12 cellular contexts compared by ENCODE assay signal in the genomic region with DNA sequence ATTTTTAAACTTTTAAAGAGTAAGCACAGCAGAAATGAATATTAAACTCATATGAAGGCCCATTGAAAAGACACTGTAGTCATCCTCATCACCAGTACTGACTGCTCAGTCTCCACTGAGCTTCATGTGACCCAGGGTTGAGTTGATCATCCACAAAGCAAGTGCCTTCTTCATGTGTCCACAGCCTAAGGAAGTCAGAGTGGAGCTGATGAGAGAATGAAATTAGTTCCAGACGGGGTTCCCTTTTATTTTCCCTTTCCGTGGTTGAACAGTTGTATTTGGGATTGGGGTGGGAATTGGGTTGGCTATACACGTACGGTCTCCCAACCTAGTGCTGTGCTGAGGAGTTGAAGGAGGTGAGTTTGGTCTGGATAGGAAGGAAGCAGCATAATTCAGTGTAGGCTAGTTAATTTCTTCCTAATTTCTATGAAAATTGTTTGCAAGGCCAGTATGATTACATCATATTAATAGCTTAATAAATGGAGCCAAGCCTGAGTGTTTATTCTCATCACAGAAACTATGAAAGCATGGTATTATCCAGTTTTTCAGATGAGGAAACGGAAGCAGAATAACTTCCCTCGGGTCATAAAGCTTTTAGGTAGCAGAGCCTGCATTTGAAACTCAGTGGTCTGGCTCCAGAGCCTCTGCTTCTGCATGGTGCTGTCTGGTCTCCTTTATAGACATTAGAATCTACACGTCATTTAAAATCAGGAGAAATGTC.
DNase-seq lines count a peak whose midpoint lies in the region; ATAC-seq, FAIRE-seq and TF ChIP-seq lines count a peak whose summit lies in the region.
"Had no signal": no experiment of that assay in that cellular context is flagged by ENCODE, and none has a peak within 500 bp of the region (broad histone marks: within the 10 kb centered on the region; RNA-seq: fewer than 3 reads in every experiment).

No MANE protein-coding gene starts in this region.

- no peaks in the 10 kb centered on the region for H3K9me1 ChIP-seq in keratinocyte (ENCODE audit: control insufficient read depth, extremely low read depth, insufficient read depth, low read length)

- H3K4me1 ChIP-seq in GM23248 (ENCODE audit: insufficient read depth) (peaks cover 50% of the 10 kb centered on the region), colonic mucosa (no peaks in the 10 kb centered on the region), keratinocyte (ENCODE audit: control insufficient read depth, extremely low read depth, insufficient read depth, low read length) (peaks cover 19% of the 10 kb centered on the region), stomach (peaks cover 4 to 37% (median 24%) of the 10 kb centered on the region in 4 donors)

- dilution Hi-C loops in keratinocyte (cut with MboI; ENCODE audit: extremely low pct_ligation_motif_present, low sequenced_read_pairs): no loop called here

- peaks cover 21% of the 10 kb centered on the region; the same call in 1 of the 2 replicates for H3K36me3 ChIP-seq in GM23248 (ENCODE audit: low read depth)
- H3K36me3 ChIP-seq in colonic mucosa: no peaks in the 10 kb centered on the region
- H3K36me3 ChIP-seq in keratinocyte (ENCODE audit: control insufficient read depth in 2 of 2, extremely low read depth in 1 of 2, insufficient read depth in 2 of 2, low read length in 2 of 2): peaks cover 34 to 38% of the 10 kb centered on the region in 2 experiments
- H3K36me3 ChIP-seq in stomach: peaks cover 31 to 95% (median 75%) of the 10 kb centered on the region in 4 donors

- intact Hi-C loops in colonic mucosa (cut with DNase I) (no loop called here), stomach (cut with DNase I; ENCODE audit: low total_unique reads) (no loop called here), posterior cingulate gyrus (cut with DNase I) (no loop called here)

- TF ChIP-seq CTCF in colonic mucosa (IDR thresholded peaks at IDR 0.05) (no peak), keratinocyte (optimal IDR thresholded peaks at IDR 0.05 in 1 of 3, IDR thresholded peaks at IDR 0.05 in 1 of 3, conservative IDR thresholded peaks at IDR 0.05 in 1 of 3; ENCODE audit: extremely low read depth in 1 of 3, insufficient read depth in 2 of 3, low read length in 3 of 3) (no peak), stomach (IDR thresholded peaks at IDR 0.05) (no peak)

- H3K4me2 ChIP-seq in GM23248 (ENCODE audit: unreplicated experiment): peak overlapping the region; percentile 72
- H3K4me2 ChIP-seq in keratinocyte (ENCODE audit: control insufficient read depth, extremely low read depth, insufficient read depth, low read depth, low read length): no peak overlapping the region

- H3K9me2 ChIP-seq in GM23248 (ENCODE audit: insufficient read depth): no peaks in the 10 kb centered on the region

- H2AFZ ChIP-seq in GM23248 (no peak overlapping the region), keratinocyte (ENCODE audit: control insufficient read depth, low read length) (no peak overlapping the region)

- peak overlapping the region; percentile 60 for H3K9ac ChIP-seq in GM23248
- H3K9ac ChIP-seq in colonic mucosa (ENCODE audit: low read depth in 2 of 2, low read length in 2 of 2): no peak overlapping the region
- H3K9ac ChIP-seq in keratinocyte (ENCODE audit: control insufficient read depth, extremely low read depth, insufficient read depth, low read length): no peak overlapping the region

- FAIRE-seq in keratinocyte (lab: Jason Lieb, UNC): peak; percentile 13

- DNase-seq in GM23248 (peak; percentile 51), colonic mucosa (no peak), keratinocyte (ENCODE audit: low read depth, low spot score) (no peak), stomach (no peak), NCI-H524 treated with DMSO at 0.1 percent for 48 hours (lab: John Stamatoyannopoulos, UW) (no peak), UCSD-AML1 (lab: John Stamatoyannopoulos, UW; ENCODE audit: unreplicated experiment) (no peak), posterior cingulate gyrus (no peak)
- DNase-seq: cortex of kidney, NCI-H187 treated with DMSO at 0.1 percent for 48 hours, NCI-H82, spleen had no signal

- H3K79me2 ChIP-seq in GM23248 (ENCODE audit: insufficient read depth) (no peaks in the 10 kb centered on the region), keratinocyte (ENCODE audit: control insufficient read depth, insufficient read depth, low read length) (no peaks in the 10 kb centered on the region)

- no peaks in the 10 kb centered on the region for H3K9me3 ChIP-seq in GM23248 (ENCODE audit: low read depth)
- no peaks in the 10 kb centered on the region for H3K9me3 ChIP-seq in colonic mucosa
- H3K9me3 ChIP-seq in keratinocyte (ENCODE audit: control insufficient read depth, low read depth, low read length): no peaks in the 10 kb centered on the region
- H3K9me3 ChIP-seq in stomach: no peaks in the 10 kb centered on the region
- H3K9me3 ChIP-seq: spleen had no signal

- TF ChIP-seq EP300 in stomach (IDR thresholded peaks at IDR 0.05): no peak

- H3K4me3 ChIP-seq in GM23248 (peak overlapping the region; percentile 28; the same call in 1 of the 2 replicates), colonic mucosa (no peak overlapping the region), keratinocyte (ENCODE audit: control insufficient read depth in 2 of 3, extremely low read depth in 1 of 3, insufficient read depth in 2 of 3, low read depth in 1 of 3, low read length in 3 of 3) (no peak overlapping the region), stomach (no peak overlapping the region)
- H3K4me3 ChIP-seq: spleen had no signal

- H3K27ac ChIP-seq in GM23248 (peak overlapping the region; percentile 88), colonic mucosa (peak overlapping the region; percentile 55), keratinocyte (ENCODE audit: control insufficient read depth, insufficient read depth, low read length) (peak overlapping the region; percentile 75), stomach (peak overlapping the region in 4 of 5 donors; percentile 52 to 86 (median 80))

- no peak for ATAC-seq in HG03139 (IDR thresholded peaks at IDR 0.05; ENCODE audit: unreplicated experiment)

- no peaks in the 10 kb centered on the region for H3K27me3 ChIP-seq in GM23248 (replicated peaks; ENCODE audit: insufficient read depth)
- H3K27me3 ChIP-seq in colonic mucosa: no peaks in the 10 kb centered on the region
- no peaks in the 10 kb centered on the region for H3K27me3 ChIP-seq in keratinocyte (ENCODE audit: control insufficient read depth, extremely low read depth, insufficient read depth, low read length)
- H3K27me3 ChIP-seq in stomach: no peaks in the 10 kb centered on the region
- H3K27me3 ChIP-seq: spleen had no signal

- peaks cover 54% of the 10 kb centered on the region for H3F3A ChIP-seq in GM23248 (ENCODE audit: insufficient read depth)

- no peak for TF ChIP-seq POLR2A in stomach (IDR thresholded peaks at IDR 0.05)

- 18 to 21% methylated on average over 7 of the region's 7 CpGs for WGBS in GM23248 (ENCODE audit: low coverage in 1 of 2, low lambda C conversion rate in 2 of 2, missing lambda C conversion rate in 2 of 2), 2 experiments
- WGBS in stomach, 5 donors: 66 to 83% (median 79%) methylated on average over 7 of the region's 7 CpGs

- in situ Hi-C loops in GM23248 (cut with MboI): no loop called here

- H4K20me1 ChIP-seq in GM23248 (ENCODE audit: insufficient read depth) (no peaks in the 10 kb centered on the region), keratinocyte (ENCODE audit: control insufficient read depth, extremely low read depth, insufficient read depth, low read length) (no peaks in the 10 kb centered on the region)
